Comparison of ENCODE assay signal across 14 cellular contexts in the genomic region with DNA sequence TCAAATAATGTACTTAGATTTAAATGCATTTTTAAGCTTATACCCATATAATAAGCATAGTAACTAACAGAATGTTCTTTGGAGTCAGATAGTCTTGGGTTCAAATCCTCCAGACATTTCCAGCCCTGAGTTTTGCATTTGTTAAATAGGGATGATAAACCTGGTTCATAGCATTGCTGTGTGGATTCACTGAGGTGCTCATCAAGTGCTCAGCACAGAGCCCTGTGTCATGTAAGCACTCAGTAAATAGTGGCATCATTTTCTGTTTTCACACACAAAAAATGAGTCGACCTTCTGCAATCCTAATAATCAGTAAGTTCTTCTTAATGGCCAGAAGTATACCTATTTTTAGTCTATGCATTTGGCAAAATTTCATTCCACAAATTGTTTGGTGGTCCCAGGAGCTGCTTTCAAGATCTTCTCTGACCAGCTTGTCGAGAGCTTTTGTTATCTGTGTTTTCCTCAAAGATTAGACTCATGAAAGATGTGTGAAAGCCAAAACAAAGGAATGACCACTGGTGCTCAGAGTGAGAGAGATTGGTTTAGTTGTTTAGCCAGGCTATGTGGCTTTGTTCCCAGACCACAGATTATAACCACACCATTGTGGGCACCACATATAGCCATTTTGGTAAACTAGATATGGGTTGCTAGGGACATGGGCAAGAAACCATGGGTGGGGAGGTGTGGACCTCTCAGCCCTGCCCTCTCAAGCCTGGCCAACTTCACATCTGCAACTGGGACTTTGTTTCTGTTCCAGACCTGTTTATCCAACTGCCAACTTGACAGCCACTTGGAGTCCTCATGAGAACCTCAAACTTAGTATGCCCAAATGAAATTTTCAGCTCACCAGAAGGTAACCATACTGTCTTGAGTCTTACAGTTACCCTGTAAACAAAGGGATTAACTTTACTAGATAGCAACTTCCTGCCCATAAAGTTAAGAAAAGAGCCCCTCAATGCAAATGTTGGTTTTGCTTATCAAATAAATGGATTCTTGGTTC.
"Had no signal": no experiment of that assay in that cellular context is flagged by ENCODE, and none has a peak within 500 bp of the region (broad histone marks: within the 10 kb centered on the region; RNA-seq: fewer than 3 reads in every experiment).

No MANE protein-coding gene starts in this region.

- H3K27me3 ChIP-seq: gastrocnemius medialis, left lung, stomach had no signal

- H3K4me3 Mint-ChIP-seq: activated CD4-positive, alpha-beta memory T cell treated with anti-CD3 and anti-CD28 coated beads for 36 hours; activated naive CD4-positive, alpha-beta T cell treated with anti-CD3 and anti-CD28 coated beads, Interleukin-2, amount 10 ng/mL, durations not matched to agents 7 days and 5 days; activated T-helper 17 cell treated with anti-CD3 and anti-CD28 coated beads, Interleukin-2, amount 50 U/mL, for 72 hours; memory B cell; nephron progenitor cell had no signal

- DNase-seq: activated CD4-positive, alpha-beta memory T cell treated with anti-CD3 and anti-CD28 coated beads for 36 hours; activated naive CD4-positive, alpha-beta T cell treated with anti-CD3 and anti-CD28 coated beads, Interleukin-2, amount 10 ng/mL, durations not matched to agents 7 days and 5 days; effector CD4-positive, alpha-beta T cell; gastrocnemius medialis; heart right ventricle; left lung; nephron progenitor cell; stomach; T-helper 1 cell had no signal

- H3K9me3 ChIP-seq: gastrocnemius medialis, left lung, stomach, thoracic aorta had no signal

- H3K9me3 Mint-ChIP-seq: activated CD4-positive, alpha-beta memory T cell treated with anti-CD3 and anti-CD28 coated beads for 36 hours; activated naive CD4-positive, alpha-beta T cell treated with anti-CD3 and anti-CD28 coated beads, Interleukin-2, amount 10 ng/mL, durations not matched to agents 7 days and 5 days; activated T-helper 17 cell treated with anti-CD3 and anti-CD28 coated beads, Interleukin-2, amount 50 U/mL, for 72 hours; memory B cell; nephron progenitor cell had no signal

- H3K36me3 Mint-ChIP-seq: activated CD4-positive, alpha-beta memory T cell treated with anti-CD3 and anti-CD28 coated beads for 36 hours had no signal

- H3K27ac Mint-ChIP-seq: activated CD4-positive, alpha-beta memory T cell treated with anti-CD3 and anti-CD28 coated beads for 36 hours; activated naive CD4-positive, alpha-beta T cell treated with anti-CD3 and anti-CD28 coated beads, Interleukin-2, amount 10 ng/mL, durations not matched to agents 7 days and 5 days; activated T-helper 17 cell treated with anti-CD3 and anti-CD28 coated beads, Interleukin-2, amount 50 U/mL, for 72 hours; memory B cell; nephron progenitor cell had no signal

- H3K4me1 ChIP-seq: gastrocnemius medialis had no signal

- H3K4me1 Mint-ChIP-seq: activated T-helper 17 cell treated with anti-CD3 and anti-CD28 coated beads, Interleukin-2, amount 50 U/mL, for 72 hours; nephron progenitor cell had no signal

- H3K36me3 ChIP-seq: gastrocnemius medialis, heart right ventricle, left lung, stomach, thoracic aorta had no signal

- H3K27me3 Mint-ChIP-seq: activated CD4-positive, alpha-beta memory T cell treated with anti-CD3 and anti-CD28 coated beads for 36 hours; activated naive CD4-positive, alpha-beta T cell treated with anti-CD3 and anti-CD28 coated beads, Interleukin-2, amount 10 ng/mL, durations not matched to agents 7 days and 5 days; memory B cell had no signal

- H3K4me3 ChIP-seq: gastrocnemius medialis, heart right ventricle, left lung, skin epidermis, stomach, thoracic aorta had no signal

- H3K27ac ChIP-seq: gastrocnemius medialis, heart right ventricle, skin epidermis, stomach, thoracic aorta had no signal

- ATAC-seq: activated CD4-positive, CD25-positive, alpha-beta regulatory T cell treated with anti-CD3 and anti-CD28 coated beads, Interleukin-2, amount 50 U/mL, for 24 hours; activated T-helper 17 cell treated with anti-CD3 and anti-CD28 coated beads, Interleukin-2, amount 50 U/mL, for 72 hours; gastrocnemius medialis; heart right ventricle; left lung had no signal
